In the genomic region with DNA sequence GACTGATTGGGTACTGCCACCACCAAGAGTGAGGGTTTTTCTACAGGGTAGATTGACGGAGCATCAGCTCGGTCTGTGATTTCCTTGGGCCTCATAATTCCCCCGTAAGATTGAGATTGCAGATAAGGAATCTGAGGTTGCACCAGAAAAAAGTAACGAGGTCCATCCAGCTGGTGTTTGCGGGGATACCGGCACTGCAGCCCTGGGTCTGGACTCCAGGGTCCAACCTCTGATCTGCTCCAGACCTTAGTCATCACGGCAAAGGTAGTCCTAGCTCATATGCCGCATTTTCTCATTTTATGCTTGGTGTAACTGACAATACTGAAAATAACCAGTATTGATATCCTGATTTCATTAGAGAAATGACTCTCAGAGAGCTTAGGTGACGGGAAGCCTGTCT, we compare ENCODE assay signal across 18 cellular contexts. TPM values are rescaled to one million over a fixed set of nuclear protein-coding genes. Genes with fewer than 3 reads are reported as not detected.
DNase-seq lines count a peak whose midpoint lies in the region; ATAC-seq, FAIRE-seq and TF ChIP-seq lines count a peak whose summit lies in the region.
"Had no signal": no experiment of that assay in that cellular context is flagged by ENCODE, and none has a peak within 500 bp of the region (broad histone marks: within the 10 kb centered on the region; RNA-seq: fewer than 3 reads in every experiment).

No MANE protein-coding gene starts in this region.

- TF ChIP-seq CTCF in natural killer cell (IDR thresholded peaks at IDR 0.05) = no peak

- H3K36me3 Mint-ChIP-seq in activated CD8-positive, alpha-beta memory T cell treated with anti-CD3 and anti-CD28 coated beads, Interleukin-2, amount 10 ng/mL, durations not matched to agents 7 days and 5 days = peaks cover 53% of the 10 kb centered on the region
- H3K36me3 Mint-ChIP-seq in activated T-helper 17 cell treated with anti-CD3 and anti-CD28 coated beads, Interleukin-2, amount 50 U/mL, for 72 hours (ENCODE audit: low read depth) = peaks cover 80% of the 10 kb centered on the region
- no peaks in the 10 kb centered on the region for H3K36me3 Mint-ChIP-seq in natural killer cell

- H3K27ac Mint-ChIP-seq in activated CD8-positive, alpha-beta memory T cell treated with anti-CD3 and anti-CD28 coated beads, Interleukin-2, amount 10 ng/mL, durations not matched to agents 7 days and 5 days = peak overlapping the region; percentile 42
- peak overlapping the region; percentile 96 for H3K27ac Mint-ChIP-seq in activated T-helper 17 cell treated with anti-CD3 and anti-CD28 coated beads, Interleukin-2, amount 50 U/mL, for 72 hours
- peak overlapping the region; percentile 89 to 96 for H3K27ac Mint-ChIP-seq in natural killer cell

- ATAC-seq in activated CD8-positive, alpha-beta memory T cell treated with anti-CD3 and anti-CD28 coated beads, Interleukin-2, amount 10 ng/mL, durations not matched to agents 7 days and 5 days = no peak
- ATAC-seq in activated T-helper 17 cell treated with anti-CD3 and anti-CD28 coated beads, Interleukin-2, amount 50 U/mL, for 72 hours (replicated peaks) = peak; percentile 57
- ATAC-seq in natural killer cell = no peak
- ATAC-seq: HCT116, left cardiac atrium, mucosa of descending colon had no signal

- intact Hi-C loops in natural killer cell (cut with micrococcal nuclease) = loop anchor here (5.0 kb wide), 1 partner anchor 87 kb away; no protein-coding TSS in a partner anchor

- H3K4me3 Mint-ChIP-seq in activated CD8-positive, alpha-beta memory T cell treated with anti-CD3 and anti-CD28 coated beads, Interleukin-2, amount 10 ng/mL, durations not matched to agents 7 days and 5 days = peak overlapping the region; percentile 41
- H3K4me3 Mint-ChIP-seq in activated T-helper 17 cell treated with anti-CD3 and anti-CD28 coated beads, Interleukin-2, amount 50 U/mL, for 72 hours = peak overlapping the region; percentile 93
- H3K4me3 Mint-ChIP-seq in natural killer cell = peak overlapping the region; percentile 75

- peaks cover 56% of the 10 kb centered on the region for H3K4me1 Mint-ChIP-seq in activated CD8-positive, alpha-beta memory T cell treated with anti-CD3 and anti-CD28 coated beads, Interleukin-2, amount 10 ng/mL, durations not matched to agents 7 days and 5 days
- H3K4me1 Mint-ChIP-seq in activated T-helper 17 cell treated with anti-CD3 and anti-CD28 coated beads, Interleukin-2, amount 50 U/mL, for 72 hours = peaks cover 49% of the 10 kb centered on the region
- peaks cover 61 to 78% of the 10 kb centered on the region in 2 donors for H3K4me1 Mint-ChIP-seq in natural killer cell

- no peaks in the 10 kb centered on the region for H3K9me3 Mint-ChIP-seq in activated CD8-positive, alpha-beta memory T cell treated with anti-CD3 and anti-CD28 coated beads, Interleukin-2, amount 10 ng/mL, durations not matched to agents 7 days and 5 days (ENCODE audit: low read depth)
- no peaks in the 10 kb centered on the region for H3K9me3 Mint-ChIP-seq in activated T-helper 17 cell treated with anti-CD3 and anti-CD28 coated beads, Interleukin-2, amount 50 U/mL, for 72 hours
- H3K9me3 Mint-ChIP-seq in natural killer cell = no peaks in the 10 kb centered on the region

- CTCF ChIA-PET in activated CD8-positive, alpha-beta memory T cell treated with anti-CD3 and anti-CD28 coated beads, Interleukin-2, amount 10 ng/mL, durations not matched to agents 7 days and 5 days (lab: Charles Lee) = interaction anchor here (0.7 to 1.8 kb wide), 5 partner anchors 73 to 932 kb away, joined by 3 to 5 read pairs (median 3); no protein-coding TSS in a partner anchor

- no peaks in the 10 kb centered on the region for H3K27me3 Mint-ChIP-seq in activated CD8-positive, alpha-beta memory T cell treated with anti-CD3 and anti-CD28 coated beads, Interleukin-2, amount 10 ng/mL, durations not matched to agents 7 days and 5 days
- H3K27me3 Mint-ChIP-seq in activated T-helper 17 cell treated with anti-CD3 and anti-CD28 coated beads, Interleukin-2, amount 50 U/mL, for 72 hours = no peaks in the 10 kb centered on the region
- no peaks in the 10 kb centered on the region for H3K27me3 Mint-ChIP-seq in natural killer cell (ENCODE audit: low read depth in 2 of 2)

- FAIRE-seq in GM18507 (lab: Jason Lieb, UNC) = peak; percentile 59

- no peak for DNase-seq in activated CD8-positive, alpha-beta memory T cell treated with anti-CD3 and anti-CD28 coated beads, Interleukin-2, amount 10 ng/mL, durations not matched to agents 7 days and 5 days
- DNase-seq in activated CD8-positive, alpha-beta memory T cell treated with anti-CD3 and anti-CD28 coated beads for 24 hours = no peak
- DNase-seq in GM18507 (ENCODE audit: extremely low spot score, insufficient read length, low read depth) (no peak), natural killer cell (no peak), occipital lobe (lab: John Stamatoyannopoulos, UW) (no peak), COR-L47 (lab: John Stamatoyannopoulos, UW) (no peak)
- DNase-seq in stimulated activated CD4-positive, alpha-beta T cell treated with anti-CD3 and anti-CD28 coated beads, Interleukin-4, amount 100 ng/mL, for 1 hour = no peak
- DNase-seq: hypothalamus; IMR-90; left cardiac atrium; mucosa of descending colon; NCI-H2081 treated with DMSO at 0.1 percent for 48 hours; NCI-H526 treated with DMSO at 0.1 percent for 48 hours; ovary; stimulated activated CD4-positive, alpha-beta T cell treated with anti-CD3 and anti-CD28 coated beads, Interleukin-4, amount 100 ng/mL, for 4 hours; WERI-Rb-1 had no signal

RNA-seq across cellular contexts. Expression of a gene that starts 3.9 kb away (rescaled TPM):
- 100 to 1,000 TPM; 136 to 196 TPM for total RNA-seq in activated CD8-positive, alpha-beta memory T cell treated with anti-CD3 and anti-CD28 coated beads, Interleukin-2, amount 10 ng/mL, durations not matched to agents 7 days and 5 days
- total RNA-seq in activated T-helper 17 cell treated with anti-CD3 and anti-CD28 coated beads, Interleukin-2, amount 50 U/mL, for 72 hours = 100 to 1,000 TPM in 1 of 2 donors, 10 to 100 TPM in 1; 98.7 to 112 TPM
- total RNA-seq in natural killer cell (100 to 1,000 TPM; 196 to 233 (median 199) TPM), occipital lobe (0.31 TPM)

Comparison
In these comparisons a context has a peak if more than half of its experiments do, and no peak if none do; other contexts are left out.
1. H3K27ac Mint-ChIP-seq: peak in every context shown above with its lines; median percentile 96 in activated T-helper 17 cell treated with anti-CD3 and anti-CD28 coated beads, Interleukin-2, amount 50 U/mL, for 72 hours; 92 in natural killer cell; 42 in activated CD8-positive, alpha-beta memory T cell treated with anti-CD3 and anti-CD28 coated beads, Interleukin-2, amount 10 ng/mL, durations not matched to agents 7 days and 5 days.
2. H3K4me3 Mint-ChIP-seq: peak in every context shown above with its lines; median percentile 93 in activated T-helper 17 cell treated with anti-CD3 and anti-CD28 coated beads, Interleukin-2, amount 50 U/mL, for 72 hours; 75 in natural killer cell; 41 in activated CD8-positive, alpha-beta memory T cell treated with anti-CD3 and anti-CD28 coated beads, Interleukin-2, amount 10 ng/mL, durations not matched to agents 7 days and 5 days.
3. RNA of a gene that starts 3.9 kb away (total RNA-seq): 196 to 233 TPM in natural killer cell, 136 to 196 TPM in activated CD8-positive, alpha-beta memory T cell treated with anti-CD3 and anti-CD28 coated beads, Interleukin-2, amount 10 ng/mL, durations not matched to agents 7 days and 5 days and 98.7 to 112 TPM in activated T-helper 17 cell treated with anti-CD3 and anti-CD28 coated beads, Interleukin-2, amount 50 U/mL, for 72 hours; 0.31 TPM in occipital lobe (single experiment); every median in the first group is over 10 times any median in the second.